ENCODE assay signal across 9 cellular contexts in genomic region chr18:74994502-74995403, GRCh38.
A peak's percentile ranks its signal among the peaks of the same experiment; 100 is the strongest.
DNase-seq lines count a peak whose midpoint lies in the region; ATAC-seq, FAIRE-seq and TF ChIP-seq lines count a peak whose summit lies in the region.
"Had no signal": no experiment of that assay in that cellular context is flagged by ENCODE, and none has a peak within 500 bp of the region (broad histone marks: within the 10 kb centered on the region; RNA-seq: fewer than 3 reads in every experiment).

No MANE protein-coding gene starts in this region.

- ATAC-seq in GM18907 (IDR thresholded peaks at IDR 0.05; ENCODE audit: unreplicated experiment) (peak; percentile 87), HG03025 (IDR thresholded peaks at IDR 0.05; ENCODE audit: low FRiP score, unreplicated experiment) (peak; percentile 88), esophagus mucosa (peak; percentile 35)

- peak overlapping the region; percentile 43 for H3K27ac ChIP-seq in RWPE1
- H3K27ac ChIP-seq in transverse colon: peak overlapping the region; percentile 14 to 49 (median 48)
- H3K27ac ChIP-seq: HL-60 had no signal

- CTCF ChIA-PET in RWPE1 (lab: Yijun Ruan, JAX): no interaction called here

- TF ChIP-seq EP300 in transverse colon (IDR thresholded peaks at IDR 0.05; ENCODE audit: low read depth): no peak

- FAIRE-seq in H54 (lab: Jason Lieb, UNC): no peak

- intact Hi-C loops in CD14-positive monocyte (cut with micrococcal nuclease) (loop anchor here in 1 of 2 donors (10.0 kb wide), 1 partner anchor 80 kb away; no protein-coding TSS in a partner anchor), transverse colon (cut with DNase I; ENCODE audit: low total_unique reads) (no loop called here)

- peak overlapping the region; percentile 93 to 98 (median 97) for H3K27ac Mint-ChIP-seq in CD14-positive monocyte

- H3K27me3 ChIP-seq in transverse colon: no peaks in the 10 kb centered on the region

- DNase-seq in CD14-positive monocyte (ENCODE audit: low spot score) (peak; percentile 58), RWPE1 (ENCODE audit: low spot score) (peak; percentile 49), transverse colon (peak; percentile 38), mucosa of gallbladder (ENCODE audit: low spot score) (no peak), H54 (ENCODE audit: insufficient read length, low spot score) (no peak)

- TF ChIP-seq POLR2A in transverse colon (IDR thresholded peaks at IDR 0.05) (no peak), H54 (IDR thresholded peaks at IDR 0.05; ENCODE audit: low read depth, low read length) (no peak)

- peaks cover 58% of the 10 kb centered on the region for H3K4me1 Mint-ChIP-seq in CD14-positive monocyte

- H3K36me3 ChIP-seq in transverse colon: no peaks in the 10 kb centered on the region

- peaks cover 0 to 3% (median 0%) of the 10 kb centered on the region in 3 donors for H3K27me3 Mint-ChIP-seq in CD14-positive monocyte (ENCODE audit: low read depth in 3 of 3)

- H3K9me3 ChIP-seq in transverse colon: no peaks in the 10 kb centered on the region

- peaks cover 0 to 5% (median 0%) of the 10 kb centered on the region in 7 donors for H3K9me3 Mint-ChIP-seq in CD14-positive monocyte

- no peaks in the 10 kb centered on the region for H3K4me1 ChIP-seq in transverse colon

- H3K4me3 Mint-ChIP-seq in CD14-positive monocyte: peak overlapping the region; percentile 71 to 91

- H3K4me3 ChIP-seq in transverse colon: no peak overlapping the region

- in situ Hi-C loops in transverse colon (cut with MboI; ENCODE audit: low pct_ligation_motif_present in 1 of 4, low pct_unique_long_range_greater_than_20kb in 1 of 4, low sequenced_read_pairs in 3 of 4): no loop called here

- peaks cover 11 to 12% of the 10 kb centered on the region in 2 donors for H3K36me3 Mint-ChIP-seq in CD14-positive monocyte

- POLR2A ChIA-PET in RWPE1 (lab: Yijun Ruan, JAX; ENCODE audit: low non-redundant PET): no interaction called here

- 67 to 68% methylated on average over 10 to 19 of the region's 19 CpGs for WGBS in transverse colon (ENCODE audit: low coverage in 1 of 2), 2 donors

- TF ChIP-seq CTCF in CD14-positive monocyte (IDR thresholded peaks at IDR 0.05) (no peak), RWPE1 (conservative IDR thresholded peaks at IDR 0.05; ENCODE audit: low read depth) (no peak), transverse colon (IDR thresholded peaks at IDR 0.05) (no peak)

Comparison
In these comparisons a context has a peak if more than half of its experiments do, and no peak if none do; other contexts are left out.
1. DNase-seq: peak in CD14-positive monocyte (single experiment), RWPE1 (single experiment) and transverse colon (single experiment); none in mucosa of gallbladder (single experiment) and H54 (single experiment).
2. ATAC-seq: peak in every context shown above with its lines; median percentile 88 in HG03025; 87 in GM18907; 35 in esophagus mucosa.